8 cellular contexts compared by ENCODE assay signal in genomic region chr7:100100420-100101015, GRCh38. TPM values are rescaled to one million over a fixed set of nuclear protein-coding genes. Genes with fewer than 3 reads are reported as not detected.
DNase-seq lines count a peak whose midpoint lies in the region; ATAC-seq, FAIRE-seq and TF ChIP-seq lines count a peak whose summit lies in the region.

No MANE protein-coding gene starts in this region.

- WGBS in small intestine, 3 donors: 0 to 1% (median 1%) methylated on average over 46 to 61 of the region's 61 CpGs

- ATAC-seq in GM18870 (IDR thresholded peaks at IDR 0.05; ENCODE audit: unreplicated experiment) (peak; percentile 49), HG03108 (IDR thresholded peaks at IDR 0.05; ENCODE audit: unreplicated experiment) (peak; percentile 62), WTC11 (peak; percentile 57)

- H3K27ac Mint-ChIP-seq in WTC11: peak overlapping the region; percentile 99
- H3K27ac Mint-ChIP-seq in immature natural killer cell: peak overlapping the region; percentile 90 to 98 (median 97)

- peak; percentile 99 for DNase-seq in ACHN
- DNase-seq in NCI-H2171 treated with DMSO at 0.1 percent for 48 hours (lab: John Stamatoyannopoulos, UW): peak; percentile 89
- DNase-seq in WTC11 (ENCODE audit: low spot score): peak; percentile 90
- DNase-seq in bronchial epithelial cell (ENCODE audit: low read depth): peak; percentile 81
- DNase-seq in immature natural killer cell: peak; percentile 92 to 94 (median 93)
- DNase-seq in small intestine: peak; percentile 93

- peaks cover 3 to 9% of the 10 kb centered on the region in 2 donors for H3K4me1 ChIP-seq in small intestine (ENCODE audit: control insufficient read depth in 2 of 2, insufficient read depth in 1 of 2, low read depth in 1 of 2, low read length in 1 of 2)

- no peaks in the 10 kb centered on the region for H3K9me3 ChIP-seq in small intestine (ENCODE audit: control insufficient read depth, low read depth)

- peaks cover 59% of the 10 kb centered on the region for H3K36me3 Mint-ChIP-seq in WTC11
- H3K36me3 Mint-ChIP-seq in immature natural killer cell: peaks cover 21 to 30% (median 22%) of the 10 kb centered on the region in 3 donors

- H3K4me3 Mint-ChIP-seq in WTC11: peak overlapping the region; percentile 91
- peak overlapping the region; percentile 82 to 96 (median 93) for H3K4me3 Mint-ChIP-seq in immature natural killer cell

- no peaks in the 10 kb centered on the region for H3K27me3 Mint-ChIP-seq in WTC11 (ENCODE audit: low read depth)
- H3K27me3 Mint-ChIP-seq in immature natural killer cell (ENCODE audit: low read depth in 3 of 3): peaks cover 23 to 34% (median 32%) of the 10 kb centered on the region in 3 donors

- H3K36me3 ChIP-seq in bronchial epithelial cell (ENCODE audit: control insufficient read depth, insufficient read depth, low read length): peaks cover 34% of the 10 kb centered on the region
- peaks cover 19 to 25% of the 10 kb centered on the region in 2 donors for H3K36me3 ChIP-seq in small intestine (ENCODE audit: control insufficient read depth in 2 of 2, insufficient read depth in 2 of 2, low read length in 2 of 2)

- TF ChIP-seq CTCF in WTC11 (IDR thresholded peaks at IDR 0.05) (no peak), bronchial epithelial cell (IDR thresholded peaks at IDR 0.05; ENCODE audit: insufficient read depth, low read length, severe bottlenecking) (no peak)

- H3K27ac ChIP-seq in small intestine (ENCODE audit: low read depth in 1 of 2, low read length in 1 of 2): peak overlapping the region; percentile 53 to 87

- in situ Hi-C loops in ACHN (cut with HindIII; ENCODE audit: low pct_ligation_motif_present, low pct_unique_long_range_greater_than_20kb, low sequenced_read_pairs): no loop called here

- no peaks in the 10 kb centered on the region for H3K9me3 Mint-ChIP-seq in WTC11
- H3K9me3 Mint-ChIP-seq in immature natural killer cell: no peaks in the 10 kb centered on the region

- FAIRE-seq in bronchial epithelial cell (lab: Jason Lieb, UNC): no peak
- no peak for FAIRE-seq in small intestine (lab: Jason Lieb, UNC)

- H3K4me1 Mint-ChIP-seq in WTC11 (peaks cover 24% of the 10 kb centered on the region), immature natural killer cell (peaks cover 38 to 44% of the 10 kb centered on the region in 2 donors)

- POLR2A ChIA-PET in WTC11 (lab: Charles Lee): interaction anchor here (0.6 to 3.6 kb wide), 17 partner anchors 10 to 516 kb away, joined by 3 to 56 read pairs (median 6); partner anchors contain the start of genes CNPY4, COPS6, GAL3ST4 and GPC2

- peak overlapping the region; percentile 69 for H3K4me3 ChIP-seq in bronchial epithelial cell (ENCODE audit: low read depth, low read length)
- H3K4me3 ChIP-seq in small intestine (ENCODE audit: low read depth in 1 of 2, low read length in 2 of 2): peak overlapping the region; percentile 80 to 89

- CTCF ChIA-PET in WTC11 (lab: Charles Lee): interaction anchor here (0.6 to 3.2 kb wide), 4 partner anchors 12 to 142 kb away, joined by 3 to 41 read pairs (median 20); no protein-coding TSS in a partner anchor

- no peaks in the 10 kb centered on the region for H3K27me3 ChIP-seq in bronchial epithelial cell (ENCODE audit: control insufficient read depth, insufficient read depth, low read length)
- no peaks in the 10 kb centered on the region for H3K27me3 ChIP-seq in small intestine (ENCODE audit: control insufficient read depth in 2 of 2, insufficient read depth in 2 of 2, low read length in 2 of 2)

TF ChIP-seq in WTC11, 78 proteins besides CTCF, POLR2A, EP300 and RAD21 (continues in another document):
- TF ChIP-seq GABPB1 (CRISPR knock-in tag; IDR thresholded peaks at IDR 0.05): peak; percentile 87
- peak; percentile 52; the same call in 1 of the 2 replicates for TF ChIP-seq TEAD4 (CRISPR knock-in tag; IDR thresholded peaks at IDR 0.05)
- TF ChIP-seq, protein P1, sequence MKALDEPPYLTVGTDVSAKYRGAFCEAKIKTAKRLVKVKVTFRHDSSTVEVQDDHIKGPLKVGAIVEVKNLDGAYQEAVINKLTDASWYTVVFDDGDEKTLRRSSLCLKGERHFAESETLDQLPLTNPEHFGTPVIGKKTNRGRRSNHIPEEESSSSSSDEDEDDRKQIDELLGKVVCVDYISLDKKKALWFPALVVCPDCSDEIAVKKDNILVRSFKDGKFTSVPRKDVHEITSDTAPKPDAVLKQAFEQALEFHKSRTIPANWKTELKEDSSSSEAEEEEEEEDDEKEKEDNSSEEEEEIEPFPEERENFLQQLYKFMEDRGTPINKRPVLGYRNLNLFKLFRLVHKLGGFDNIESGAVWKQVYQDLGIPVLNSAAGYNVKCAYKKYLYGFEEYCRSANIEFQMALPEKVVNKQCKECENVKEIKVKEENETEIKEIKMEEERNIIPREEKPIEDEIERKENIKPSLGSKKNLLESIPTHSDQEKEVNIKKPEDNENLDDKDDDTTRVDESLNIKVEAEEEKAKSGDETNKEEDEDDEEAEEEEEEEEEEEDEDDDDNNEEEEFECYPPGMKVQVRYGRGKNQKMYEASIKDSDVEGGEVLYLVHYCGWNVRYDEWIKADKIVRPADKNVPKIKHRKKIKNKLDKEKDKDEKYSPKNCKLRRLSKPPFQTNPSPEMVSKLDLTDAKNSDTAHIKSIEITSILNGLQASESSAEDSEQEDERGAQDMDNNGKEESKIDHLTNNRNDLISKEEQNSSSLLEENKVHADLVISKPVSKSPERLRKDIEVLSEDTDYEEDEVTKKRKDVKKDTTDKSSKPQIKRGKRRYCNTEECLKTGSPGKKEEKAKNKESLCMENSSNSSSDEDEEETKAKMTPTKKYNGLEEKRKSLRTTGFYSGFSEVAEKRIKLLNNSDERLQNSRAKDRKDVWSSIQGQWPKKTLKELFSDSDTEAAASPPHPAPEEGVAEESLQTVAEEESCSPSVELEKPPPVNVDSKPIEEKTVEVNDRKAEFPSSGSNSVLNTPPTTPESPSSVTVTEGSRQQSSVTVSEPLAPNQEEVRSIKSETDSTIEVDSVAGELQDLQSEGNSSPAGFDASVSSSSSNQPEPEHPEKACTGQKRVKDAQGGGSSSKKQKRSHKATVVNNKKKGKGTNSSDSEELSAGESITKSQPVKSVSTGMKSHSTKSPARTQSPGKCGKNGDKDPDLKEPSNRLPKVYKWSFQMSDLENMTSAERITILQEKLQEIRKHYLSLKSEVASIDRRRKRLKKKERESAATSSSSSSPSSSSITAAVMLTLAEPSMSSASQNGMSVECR (CRISPR knock-in tag; IDR thresholded peaks at IDR 0.05; ENCODE audit: borderline replicate concordance): peak; percentile 94
- peak; percentile 73; the same call in 1 of the 2 replicates for TF ChIP-seq CREM (CRISPR knock-in tag; IDR thresholded peaks at IDR 0.05)
- peak; percentile 59; the same call in 1 of the 2 replicates for TF ChIP-seq ZNF232 (CRISPR knock-in tag; IDR thresholded peaks at IDR 0.05)
- TF ChIP-seq ZMAT4 (CRISPR knock-in tag; IDR thresholded peaks at IDR 0.05): peak; percentile 18; the same call in 1 of the 2 replicates

RNA-seq across cellular contexts. Expression of gene MCM7, which starts 0.7 kb away (rescaled TPM):
- total RNA-seq in WTC11 (2021) (306 to 351 TPM (median 315 TPM) in 3 replicates), bronchial epithelial cell (15.9 and 46.1 TPM in 2 replicates)
- polyA plus RNA-seq in immature natural killer cell (10 to 100 TPM; 40.3 to 59.0 (median 54.4) TPM), small intestine (10 to 100 TPM; 35.8 to 80.2 (median 46.5) TPM)

RNA-seq across cellular contexts. Expression of gene AP4M1, which starts 0.9 kb away (rescaled TPM):
- total RNA-seq in WTC11 (2021): 16.9 to 18.0 TPM (median 17.4 TPM) in 3 replicates
- 13.3 and 22.6 TPM in 2 replicates for total RNA-seq in bronchial epithelial cell
- 10 to 100 TPM in 1 of 3 donors, 1 to 10 TPM in 2; 7.1 to 12.9 (median 8.8) TPM for polyA plus RNA-seq in immature natural killer cell
- 10 to 100 TPM; 15.7 to 20.6 (median 18.6) TPM for polyA plus RNA-seq in small intestine

RNA-seq across cellular contexts. Expression of gene COPS6, which starts 11.7 kb away (rescaled TPM):
- total RNA-seq in WTC11 (2021) (118 to 124 TPM (median 119 TPM) in 3 replicates), bronchial epithelial cell (60.0 and 77.6 TPM in 2 replicates)
- polyA plus RNA-seq in immature natural killer cell (100 to 1,000 TPM; 163 to 289 (median 163) TPM), small intestine (10 to 100 TPM; 76.7 to 92.0 (median 84.8) TPM)

RNA-seq across cellular contexts. Expression of gene TAF6, which starts 18.6 kb away (rescaled TPM):
- total RNA-seq in WTC11 (2021) (121 to 132 TPM (median 122 TPM) in 3 replicates), bronchial epithelial cell (16.9 and 22.9 TPM in 2 replicates)
- polyA plus RNA-seq in immature natural killer cell (10 to 100 TPM; 15.3 to 34.8 (median 17.3) TPM), small intestine (10 to 100 TPM; 12.2 to 33.5 (median 20.1) TPM)

RNA-seq across cellular contexts. Expression of gene CNPY4, which starts 18.9 kb away (rescaled TPM):
- total RNA-seq in WTC11 (2021): 14.3 to 15.1 TPM (median 14.6 TPM) in 3 replicates
- 2.4 and 2.9 TPM in 2 replicates for total RNA-seq in bronchial epithelial cell
- 10 to 100 TPM; 14.2 to 18.5 (median 17.7) TPM for polyA plus RNA-seq in immature natural killer cell
- 1 to 10 TPM; 2.5 to 9.2 (median 5.7) TPM for polyA plus RNA-seq in small intestine

Comparison
In these comparisons a context has a peak if more than half of its experiments do, and no peak if none do; other contexts are left out.
1. Peak in every context shown above with its lines: DNase-seq, ATAC-seq, H3K4me3 ChIP-seq and H3K27ac ChIP-seq.